Comparison of ENCODE assay signal across 28 cellular contexts in genomic region chr16:56941856-56942331, GRCh38. TPM values are rescaled to one million over a fixed set of nuclear protein-coding genes. Genes with fewer than 3 reads are reported as not detected.
DNase-seq lines count a peak whose midpoint lies in the region; ATAC-seq and TF ChIP-seq lines count a peak whose summit lies in the region.
"Had no signal": no experiment of that assay in that cellular context is flagged by ENCODE, and none has a peak within 500 bp of the region (broad histone marks: within the 10 kb centered on the region; RNA-seq: fewer than 3 reads in every experiment).

No MANE protein-coding gene starts in this region.

- peak overlapping the region; percentile 21; the same call in 1 of the 2 replicates for H3K4me3 ChIP-seq in DOHH2 (ENCODE audit: low read length)
- H3K4me3 ChIP-seq: SK-N-MC had no signal

- H3K27me3 ChIP-seq in DOHH2 (ENCODE audit: control insufficient read depth, low read length): no peaks in the 10 kb centered on the region

- CTCF ChIA-PET in activated CD4-positive, alpha-beta T cell treated with anti-CD3 and anti-CD28 coated beads, Interleukin-2, amount 10 ng/mL, durations not matched to agents 7 days and 5 days (lab: Charles Lee): interaction anchor here (1.0 to 2.0 kb wide), 4 partner anchors 9 to 22 kb away, joined by 3 to 7 read pairs (median 4); no protein-coding TSS in a partner anchor

- no peaks in the 10 kb centered on the region for H3K9me3 Mint-ChIP-seq in activated CD4-positive, alpha-beta T cell treated with anti-CD3 and anti-CD28 coated beads, Interleukin-2, amount 10 ng/mL, durations not matched to agents 7 days and 5 days
- H3K9me3 Mint-ChIP-seq in memory B cell (no peaks in the 10 kb centered on the region), mesothelial cell of epicardium (no peaks in the 10 kb centered on the region)
- H3K9me3 Mint-ChIP-seq: H9; naive thymus-derived CD4-positive, alpha-beta T cell; WTC11 had no signal

- no peaks in the 10 kb centered on the region for H3K27me3 Mint-ChIP-seq in activated CD4-positive, alpha-beta T cell treated with anti-CD3 and anti-CD28 coated beads, Interleukin-2, amount 10 ng/mL, durations not matched to agents 7 days and 5 days
- H3K27me3 Mint-ChIP-seq in memory B cell (no peaks in the 10 kb centered on the region), mesothelial cell of epicardium (ENCODE audit: low read depth) (no peaks in the 10 kb centered on the region)
- H3K27me3 Mint-ChIP-seq: naive thymus-derived CD4-positive, alpha-beta T cell had no signal

- peaks cover 35% of the 10 kb centered on the region for H3K79me2 ChIP-seq in DOHH2 (ENCODE audit: control insufficient read depth, low read length)

- no peak for DNase-seq in activated CD4-positive, alpha-beta T cell treated with anti-CD3 and anti-CD28 coated beads, Interleukin-2, amount 10 ng/mL, durations not matched to agents 7 days and 5 days
- DNase-seq in activated CD4-positive, alpha-beta T cell treated with anti-CD3 and anti-CD28 coated beads for 1 hour: no peak
- DNase-seq in NAMALWA (ENCODE audit: low spot score): peak; percentile 43
- no peak for DNase-seq in memory B cell (ENCODE audit: low spot score in 2 of 2)
- DNase-seq in mesothelial cell of epicardium (ENCODE audit: low spot score in 2 of 2, unreplicated experiment in 2 of 2): no peak
- no peak for DNase-seq in left lobe of liver (ENCODE audit: low spot score)
- DNase-seq: activated effector memory CD4-positive, alpha-beta T cell treated with anti-CD3 and anti-CD28 coated beads, Interleukin-2, amount 50 U/mL, for 16 hours; anterior cingulate cortex; dermis blood vessel endothelial cell; glutamatergic neuron; H9; KBM-7; kidney glomerular epithelial cell; mammary epithelial cell; naive thymus-derived CD4-positive, alpha-beta T cell; NCI-H1694 treated with DMSO at 0.1 percent for 48 hours; NCI-H526; RPMI8226; stimulated activated CD4-positive, alpha-beta T cell treated with anti-CD3 and anti-CD28 coated beads, Interleukin-12 subunit alpha, Interleukin-12 subunit beta, amount 100 ng/mL, for 4 hours; T-helper 9 cell had no signal

- H3K36me3 Mint-ChIP-seq in activated CD4-positive, alpha-beta T cell treated with anti-CD3 and anti-CD28 coated beads, Interleukin-2, amount 10 ng/mL, durations not matched to agents 7 days and 5 days (ENCODE audit: low read depth): peaks cover 67% of the 10 kb centered on the region
- H3K36me3 Mint-ChIP-seq in memory B cell: peaks cover 36% of the 10 kb centered on the region
- H3K36me3 Mint-ChIP-seq in mesothelial cell of epicardium: peaks cover 44% of the 10 kb centered on the region

- H3K27ac ChIP-seq in DOHH2 (ENCODE audit: low read depth, low read length): peak overlapping the region; percentile 2
- H3K27ac ChIP-seq: C4-2B, SK-N-MC had no signal

- no peaks in the 10 kb centered on the region for H3K9me2 ChIP-seq in DOHH2 (replicated peaks; ENCODE audit: control insufficient read depth, low read length)

- H3K4me2 ChIP-seq in DOHH2 (ENCODE audit: low read length): peak overlapping the region; percentile 40

- no peaks in the 10 kb centered on the region for H3K9me3 ChIP-seq in DOHH2 (ENCODE audit: control insufficient read depth, insufficient read depth, low read length)

- H4K20me1 ChIP-seq in DOHH2 (ENCODE audit: control insufficient read depth, insufficient read depth, low read depth, low read length): peaks cover 10% of the 10 kb centered on the region

- TF ChIP-seq CTCF in DOHH2 (IDR thresholded peaks at IDR 0.05; ENCODE audit: low read depth, low read length, poor library complexity, severe bottlenecking) (no peak), mesothelial cell of epicardium (IDR thresholded peaks at IDR 0.05; ENCODE audit: unreplicated experiment) (no peak)

- peaks cover 68% of the 10 kb centered on the region for H3K4me1 Mint-ChIP-seq in activated CD4-positive, alpha-beta T cell treated with anti-CD3 and anti-CD28 coated beads, Interleukin-2, amount 10 ng/mL, durations not matched to agents 7 days and 5 days
- H3K4me1 Mint-ChIP-seq in memory B cell (peaks cover 47% of the 10 kb centered on the region), mesothelial cell of epicardium (peaks cover 3% of the 10 kb centered on the region)

- H3K4me3 Mint-ChIP-seq in activated CD4-positive, alpha-beta T cell treated with anti-CD3 and anti-CD28 coated beads, Interleukin-2, amount 10 ng/mL, durations not matched to agents 7 days and 5 days: no peak overlapping the region
- H3K4me3 Mint-ChIP-seq in memory B cell (peak overlapping the region; percentile 46), mesothelial cell of epicardium (no peak overlapping the region)
- H3K4me3 Mint-ChIP-seq: H9; naive thymus-derived CD4-positive, alpha-beta T cell; WTC11 had no signal

- H3K27ac Mint-ChIP-seq in activated CD4-positive, alpha-beta T cell treated with anti-CD3 and anti-CD28 coated beads, Interleukin-2, amount 10 ng/mL, durations not matched to agents 7 days and 5 days: peak overlapping the region; percentile 4
- H3K27ac Mint-ChIP-seq in memory B cell (peak overlapping the region; percentile 88), mesothelial cell of epicardium (no peak overlapping the region)
- H3K27ac Mint-ChIP-seq: WTC11 had no signal

- ATAC-seq in memory B cell (ENCODE audit: low read depth) (peak; percentile 28), HG02623 (IDR thresholded peaks at IDR 0.05; ENCODE audit: unreplicated experiment) (no peak), left lobe of liver (no peak)
- ATAC-seq: naive thymus-derived CD4-positive, alpha-beta T cell; WTC11 had no signal

- H3K36me3 ChIP-seq in DOHH2 (ENCODE audit: control insufficient read depth, low read length): peaks cover 85% of the 10 kb centered on the region

- H3F3A ChIP-seq in DOHH2 (ENCODE audit: control insufficient read depth, insufficient read depth): peaks cover 35% of the 10 kb centered on the region

- peaks cover 62% of the 10 kb centered on the region for H3K4me1 ChIP-seq in DOHH2 (ENCODE audit: control insufficient read depth, low read length)

- POLR2A ChIA-PET in activated CD4-positive, alpha-beta T cell treated with anti-CD3 and anti-CD28 coated beads, Interleukin-2, amount 10 ng/mL, durations not matched to agents 7 days and 5 days (lab: Charles Lee): no interaction called here

RNA-seq across cellular contexts. Expression of gene HERPUD1, which starts 10.0 kb away (rescaled TPM):
- total RNA-seq in activated CD4-positive, alpha-beta T cell treated with anti-CD3 and anti-CD28 coated beads, Interleukin-2, amount 10 ng/mL, durations not matched to agents 7 days and 5 days: 100 to 1,000 TPM in 1 of 2 experiments, 10 to 100 TPM in 1; 81.3 to 113 TPM
- total RNA-seq in mesothelial cell of epicardium: 77.4 to 80.5 TPM (median 79.8 TPM) in 3 replicates
- 122 TPM for total RNA-seq in left lobe of liver

RNA-seq across cellular contexts. Expression of gene CETP, which starts 19.9 kb away (rescaled TPM):
- total RNA-seq in activated CD4-positive, alpha-beta T cell treated with anti-CD3 and anti-CD28 coated beads, Interleukin-2, amount 10 ng/mL, durations not matched to agents 7 days and 5 days: not detected
- 0.13 TPM in 1 of 3 replicates, not detected in the others for total RNA-seq in mesothelial cell of epicardium
- 3.8 TPM for total RNA-seq in left lobe of liver
- total RNA-seq: A673; cardiac septum; H9; mammary epithelial cell; naive thymus-derived CD4-positive, alpha-beta T cell; renal cortical epithelial cell; WTC11 had no signal

RNA-seq across cellular contexts. Expression of gene NLRC5, which starts 47.5 kb away (rescaled TPM):
- total RNA-seq in activated CD4-positive, alpha-beta T cell treated with anti-CD3 and anti-CD28 coated beads, Interleukin-2, amount 10 ng/mL, durations not matched to agents 7 days and 5 days: 100 to 1,000 TPM; 428 to 468 TPM
- total RNA-seq in mesothelial cell of epicardium: 1.7 to 3.7 TPM (median 1.8 TPM) in 3 replicates
- total RNA-seq in left lobe of liver: 6.4 TPM

Comparison
In these comparisons a context has a peak if more than half of its experiments do, and no peak if none do; other contexts are left out.
1. RNA of gene NLRC5, which starts 47.5 kb away (total RNA-seq): 428 to 468 TPM in activated CD4-positive, alpha-beta T cell treated with anti-CD3 and anti-CD28 coated beads, Interleukin-2, amount 10 ng/mL, durations not matched to agents 7 days and 5 days; 6.4 TPM in left lobe of liver (single experiment) and 1.7 to 3.7 TPM in mesothelial cell of epicardium; every median in the first group is over 10 times any median in the second.